33 cellular contexts compared by ENCODE assay signal in genomic region chr10:61476529-61476928, GRCh38. TPM values are rescaled to one million over a fixed set of nuclear protein-coding genes. Genes with fewer than 3 reads are reported as not detected.
"Had no signal": no experiment of that assay in that cellular context is flagged by ENCODE, and none has a peak within 500 bp of the region (broad histone marks: within the 10 kb centered on the region; RNA-seq: fewer than 3 reads in every experiment).

No MANE protein-coding gene starts in this region.

- H3K36me3 ChIP-seq: neutrophil, ovary, spleen, suprapubic skin, tibial artery, transverse colon, upper lobe of right lung, uterus had no signal

- H3K27ac Mint-ChIP-seq: naive thymus-derived CD8-positive, alpha-beta T cell; natural killer cell treated with Interleukin-12 subunit alpha and Interleukin-12 subunit beta and Interleukin-15 and Interleukin-18, amount 100 ng/mL, for 72 hours; progenitor cell of endocrine pancreas; stimulated activated memory B cell treated with anti-CD40 and anti-IgM and Interleukin-4, amounts not matched to agents 10 μg/mL and 1 μg/mL and 100 μg/mL, for 72 hours; type B pancreatic cell had no signal

- H3K9me3 ChIP-seq: neutrophil, ovary, psoas muscle, spleen, suprapubic skin, testis, tibial artery, transverse colon, upper lobe of right lung, uterus had no signal

- DNase-seq: naive thymus-derived CD8-positive, alpha-beta T cell; nephron progenitor cell; nucleus accumbens; ovary; posterior cingulate gyrus; psoas muscle; right cardiac atrium; spleen; stimulated activated CD4-positive, alpha-beta T cell treated with anti-CD3 and anti-CD28 coated beads, Interleukin-12 subunit alpha, Interleukin-12 subunit beta, amount 100 ng/mL, for 4 hours; stimulated activated CD4-positive, alpha-beta T cell treated with anti-CD3 and anti-CD28 coated beads, Interleukin-1b, Interleukin-23, amount 100 ng/mL, for 48 hours; stimulated activated CD4-positive, alpha-beta T cell treated with anti-CD3 and anti-CD28 coated beads, Interleukin-4, amount 100 ng/mL, for 1 hour; stimulated activated CD4-positive, alpha-beta T cell treated with anti-CD3 and anti-CD28 coated beads, Interleukin-4, amount 100 ng/mL, for 4 hours; stimulated activated CD8-positive, alpha-beta memory T cell treated with anti-CD3 and anti-CD28 coated beads, Interleukin-4, amount 100 ng/mL, for 48 hours; stimulated activated naive CD4-positive, alpha-beta T cell; stimulated activated naive CD8-positive, alpha-beta T cell treated with anti-CD3 and anti-CD28 coated beads, Interleukin-15, amount 100 ng/mL, for 72 hours; stimulated activated naive CD8-positive, alpha-beta T cell treated with anti-CD3 and anti-CD28 coated beads, Interleukin-15, Interleukin-2, amounts not matched to agents 100 U/mL and 50 U/mL, for 24 hours; substantia nigra; testis; tibial artery; transverse colon; upper lobe of right lung; uterus had no signal

- H3K4me1 Mint-ChIP-seq: naive thymus-derived CD8-positive, alpha-beta T cell; stimulated activated memory B cell treated with anti-CD40 and anti-IgM and Interleukin-4, amounts not matched to agents 10 μg/mL and 1 μg/mL and 100 μg/mL, for 72 hours; stimulated activated naive CD8-positive, alpha-beta T cell treated with anti-CD3 and anti-CD28 coated beads, Interleukin-15, amount 100 ng/mL, for 72 hours had no signal

- H2AFZ ChIP-seq: parathyroid adenoma had no signal

- H3K9ac ChIP-seq: parathyroid adenoma had no signal

- H3K4me1 ChIP-seq: parathyroid adenoma, psoas muscle, spleen, suprapubic skin, testis, tibial artery, transverse colon, upper lobe of right lung, uterus had no signal

- H3K36me3 Mint-ChIP-seq: naive thymus-derived CD8-positive, alpha-beta T cell; natural killer cell treated with Interleukin-12 subunit alpha and Interleukin-12 subunit beta and Interleukin-15 and Interleukin-18, amount 100 ng/mL, for 72 hours; stimulated activated memory B cell treated with anti-CD40 and anti-IgM and Interleukin-4, amounts not matched to agents 10 μg/mL and 1 μg/mL and 100 μg/mL, for 72 hours; type B pancreatic cell had no signal

- H3K4me3 Mint-ChIP-seq: naive thymus-derived CD8-positive, alpha-beta T cell; natural killer cell treated with Interleukin-12 subunit alpha and Interleukin-12 subunit beta and Interleukin-15 and Interleukin-18, amount 100 ng/mL, for 72 hours; nephron progenitor cell; neural crest cell; stimulated activated memory B cell treated with anti-CD40 and anti-IgM and Interleukin-4, amounts not matched to agents 10 μg/mL and 1 μg/mL and 100 μg/mL, for 72 hours; stimulated activated naive CD8-positive, alpha-beta T cell treated with anti-CD3 and anti-CD28 coated beads, Interleukin-15, amount 100 ng/mL, for 72 hours; type B pancreatic cell had no signal

- ATAC-seq: naive thymus-derived CD8-positive, alpha-beta T cell; natural killer cell treated with Interleukin-12 subunit alpha and Interleukin-12 subunit beta and Interleukin-15 and Interleukin-18, amount 100 ng/mL, for 72 hours; psoas muscle; right cardiac atrium; sciatic nerve; stimulated activated memory B cell treated with anti-CD40 and anti-IgM and Interleukin-4, amounts not matched to agents 10 μg/mL and 1 μg/mL and 100 μg/mL, for 72 hours; stimulated activated naive CD8-positive, alpha-beta T cell treated with anti-CD3 and anti-CD28 coated beads, Interleukin-15, amount 100 ng/mL, for 72 hours; stimulated activated naive CD8-positive, alpha-beta T cell treated with anti-CD3 and anti-CD28 coated beads, Interleukin-15, Interleukin-2, amounts not matched to agents 100 U/mL and 50 U/mL, for 24 hours; upper lobe of right lung had no signal

- H3K9me3 Mint-ChIP-seq: naive thymus-derived CD8-positive, alpha-beta T cell; natural killer cell treated with Interleukin-12 subunit alpha and Interleukin-12 subunit beta and Interleukin-15 and Interleukin-18, amount 100 ng/mL, for 72 hours; nephron progenitor cell; stimulated activated memory B cell treated with anti-CD40 and anti-IgM and Interleukin-4, amounts not matched to agents 10 μg/mL and 1 μg/mL and 100 μg/mL, for 72 hours; stimulated activated naive CD8-positive, alpha-beta T cell treated with anti-CD3 and anti-CD28 coated beads, Interleukin-15, amount 100 ng/mL, for 72 hours; type B pancreatic cell had no signal

- H3K4me3 ChIP-seq: ovary, psoas muscle, skin epidermis, smooth muscle cell, spleen, suprapubic skin, testis, tibial artery, transverse colon, upper lobe of right lung, uterus had no signal

- H3K27ac ChIP-seq: neutrophil, ovary, parathyroid adenoma, psoas muscle, skin epidermis, spleen, suprapubic skin, testis, tibial artery, transverse colon, upper lobe of right lung, uterus had no signal

- H3K27me3 ChIP-seq: ovary, spleen, suprapubic skin, testis, tibial artery, transverse colon, upper lobe of right lung, uterus had no signal

- H3K79me2 ChIP-seq: parathyroid adenoma had no signal

- H3K27me3 Mint-ChIP-seq: progenitor cell of endocrine pancreas; stimulated activated naive CD8-positive, alpha-beta T cell treated with anti-CD3 and anti-CD28 coated beads, Interleukin-15, amount 100 ng/mL, for 72 hours; type B pancreatic cell had no signal

RNA-seq across cellular contexts. Expression of gene TMEM26, which starts 23.3 kb away (rescaled TPM):
- total RNA-seq: naive thymus-derived CD8-positive, alpha-beta T cell; natural killer cell treated with Interleukin-12 subunit alpha and Interleukin-12 subunit beta and Interleukin-15 and Interleukin-18, amount 100 ng/mL, for 72 hours; smooth muscle cell; suprapubic skin had no signal
- polyA plus RNA-seq: naive thymus-derived CD8-positive, alpha-beta T cell; smooth muscle cell had no signal
